ENCODE assay signal across 15 cellular contexts in the genomic region with DNA sequence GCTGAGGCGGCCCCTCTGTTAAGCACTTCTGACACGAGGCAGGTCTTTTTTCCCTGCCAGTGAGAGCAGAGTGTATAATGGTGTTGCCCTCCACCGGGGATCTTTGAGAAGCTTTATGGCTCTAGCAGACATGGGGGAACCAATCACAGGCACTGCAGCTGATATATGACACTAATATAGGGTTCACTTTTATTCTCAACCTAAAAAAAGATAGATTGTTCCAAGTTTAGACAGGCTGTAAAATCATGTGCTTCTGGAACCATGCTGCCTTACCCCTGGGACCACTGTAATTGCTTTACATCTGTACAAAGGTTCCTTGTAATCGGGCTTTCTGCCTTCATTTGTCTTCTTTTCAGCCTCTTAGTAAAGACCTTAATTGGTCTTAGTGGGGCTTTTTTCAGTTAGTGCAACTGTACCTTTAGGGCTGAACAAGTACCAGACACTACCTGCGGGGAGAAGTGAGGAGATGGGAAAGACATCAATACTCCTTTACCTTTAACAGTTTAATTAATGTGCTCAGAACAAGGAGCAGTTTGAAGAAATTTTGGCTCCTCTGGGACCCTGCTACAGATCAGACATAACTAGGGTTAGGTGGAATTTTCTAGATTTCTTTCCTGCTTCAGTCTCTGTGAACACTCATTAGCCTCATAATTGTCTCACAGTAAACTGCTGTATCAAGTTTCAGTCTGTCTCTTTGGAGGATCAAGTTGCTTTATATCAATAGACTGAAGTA.
A peak's percentile ranks its signal among the peaks of the same experiment; 100 is the strongest.
DNase-seq lines count a peak whose midpoint lies in the region; ATAC-seq and TF ChIP-seq lines count a peak whose summit lies in the region.
"Had no signal": no experiment of that assay in that cellular context is flagged by ENCODE, and none has a peak within 500 bp of the region (broad histone marks: within the 10 kb centered on the region; RNA-seq: fewer than 3 reads in every experiment).

No MANE protein-coding gene starts in this region.

- no peak for TF ChIP-seq CTCF in glutamatergic neuron (IDR thresholded peaks at IDR 0.05; ENCODE audit: partially characterized antibody, unreplicated experiment)
- no peak for TF ChIP-seq CTCF in osteocyte (IDR thresholded peaks at IDR 0.05)

- H3K4me3 Mint-ChIP-seq in glutamatergic neuron (ENCODE audit: unreplicated experiment), result peak overlapping the region; percentile 60
- no peak overlapping the region for H3K4me3 Mint-ChIP-seq in osteocyte (ENCODE audit: unreplicated experiment)
- no peak overlapping the region for H3K4me3 Mint-ChIP-seq in activated T-cell treated with anti-CD3 and anti-CD28 coated beads, Interleukin-2, amount 50 U/mL, for 72 hours

- H3K27ac Mint-ChIP-seq in glutamatergic neuron (ENCODE audit: unreplicated experiment) (peak overlapping the region; percentile 81), osteocyte (ENCODE audit: unreplicated experiment) (no peak overlapping the region)
- H3K27ac Mint-ChIP-seq in activated T-cell treated with anti-CD3 and anti-CD28 coated beads, Interleukin-2, amount 50 U/mL, for 72 hours, result no peak overlapping the region

- ATAC-seq in activated T-cell treated with anti-CD3 and anti-CD28 coated beads, Interleukin-2, amount 50 U/mL, for 72 hours (replicated peaks in 1 of 2), result no peak
- no peak for ATAC-seq in activated CD4-positive, CD25-positive, alpha-beta regulatory T cell treated with anti-CD3 and anti-CD28 coated beads, Interleukin-2, amount 50 U/mL, for 24 hours
- ATAC-seq: esophagus mucosa, lower lobe of right lung had no signal

- H3K36me3 Mint-ChIP-seq in glutamatergic neuron (ENCODE audit: unreplicated experiment) (peaks cover 11% of the 10 kb centered on the region), osteocyte (ENCODE audit: unreplicated experiment) (peaks cover 3% of the 10 kb centered on the region)
- H3K36me3 Mint-ChIP-seq in activated T-cell treated with anti-CD3 and anti-CD28 coated beads, Interleukin-2, amount 50 U/mL, for 72 hours (ENCODE audit: insufficient read depth in 2 of 2), result no peaks in the 10 kb centered on the region
- H3K36me3 Mint-ChIP-seq: CD4-positive, CD25-positive, alpha-beta regulatory T cell had no signal

- peaks cover 56% of the 10 kb centered on the region for H3K4me1 Mint-ChIP-seq in glutamatergic neuron (ENCODE audit: low read depth, unreplicated experiment)
- H3K4me1 Mint-ChIP-seq in osteocyte (ENCODE audit: unreplicated experiment), result peaks cover 31% of the 10 kb centered on the region
- peaks cover 14% of the 10 kb centered on the region for H3K4me1 Mint-ChIP-seq in activated T-cell treated with anti-CD3 and anti-CD28 coated beads, Interleukin-2, amount 50 U/mL, for 72 hours (ENCODE audit: low read depth)

- DNase-seq in D341Med (ENCODE audit: low spot score), result peak; percentile 67
- peak; percentile 80 for DNase-seq in NCI-H1092 (lab: John Stamatoyannopoulos, UW)
- DNase-seq in NCI-H524 (lab: John Stamatoyannopoulos, UW), result peak; percentile 75 to 91
- DNase-seq in glutamatergic neuron, result peak; percentile 42
- DNase-seq in osteocyte (ENCODE audit: extremely low spot score, unreplicated experiment), result no peak
- no peak for DNase-seq in activated T-cell treated with anti-CD3 and anti-CD28 coated beads, Interleukin-2, amount 50 U/mL, for 72 hours
- DNase-seq in H4 (ENCODE audit: low spot score), result no peak
- DNase-seq: adrenal gland; CD4-positive, CD25-positive, alpha-beta regulatory T cell; hypothalamus; lower lobe of right lung; OCI-M1; SW 1271 had no signal

- H3K27me3 Mint-ChIP-seq in glutamatergic neuron (ENCODE audit: unreplicated experiment) (peaks cover 7% of the 10 kb centered on the region), osteocyte (ENCODE audit: unreplicated experiment) (no peaks in the 10 kb centered on the region)
- H3K27me3 Mint-ChIP-seq in activated T-cell treated with anti-CD3 and anti-CD28 coated beads, Interleukin-2, amount 50 U/mL, for 72 hours (ENCODE audit: low read depth), result no peaks in the 10 kb centered on the region
- H3K27me3 Mint-ChIP-seq: CD4-positive, CD25-positive, alpha-beta regulatory T cell had no signal

- H3K9me3 Mint-ChIP-seq in glutamatergic neuron (ENCODE audit: unreplicated experiment) (peaks cover 20% of the 10 kb centered on the region), osteocyte (ENCODE audit: unreplicated experiment) (peaks cover 3% of the 10 kb centered on the region)
- peaks cover 0 to under 1% of the 10 kb centered on the region in 2 donors for H3K9me3 Mint-ChIP-seq in activated T-cell treated with anti-CD3 and anti-CD28 coated beads, Interleukin-2, amount 50 U/mL, for 72 hours

Comparison
In these comparisons a context has a peak if more than half of its experiments do, and no peak if none do; other contexts are left out.
1. DNase-seq: peak in D341Med (single experiment), NCI-H1092 (single experiment), NCI-H524 (2 of 2) and glutamatergic neuron (single experiment); none in osteocyte (single experiment), activated T-cell treated with anti-CD3 and anti-CD28 coated beads, Interleukin-2, amount 50 U/mL, for 72 hours (0 of 2) and H4 (single experiment).